1 cellular context compared by ENCODE assay signal in genomic region chr16:30540916-30541464, GRCh38.
TF ChIP-seq lines count a peak whose summit lies in the region.
"Not testable (repeated sequence)": the region's sequence is repeated elsewhere in the genome, so short reads cannot be mapped to it uniquely, and the experiment has no call there.

No MANE protein-coding gene starts in this region.

TF ChIP-seq in K562, 482 proteins besides CTCF, POLR2A, EP300 and RAD21:
- peak in 1 of 2 experiments; percentile 92; a peak in 2 of 4 replicates for TF ChIP-seq HDAC1 (IDR thresholded peaks at IDR 0.05)
- peak; percentile 63 for TF ChIP-seq ZNF121 (CRISPR knock-in tag; conservative IDR thresholded peaks at IDR 0.05)
- peak; percentile 59; the same call in 1 of the 2 replicates for TF ChIP-seq BHLHE40 (IDR thresholded peaks at IDR 0.05; ENCODE audit: low read length)
- TF ChIP-seq MTA2 (IDR thresholded peaks at IDR 0.05; ENCODE audit: low read depth): peak; percentile 65
- TF ChIP-seq PML (IDR thresholded peaks at IDR 0.05; ENCODE audit: low read length): peak; percentile 58
- peak; percentile 65; the same call in 1 of the 2 replicates for TF ChIP-seq KLF16 (IDR thresholded peaks at IDR 0.05)
- peak; percentile 22; the same call in 1 of the 2 replicates for TF ChIP-seq PKNOX1 (IDR thresholded peaks at IDR 0.05)
- TF ChIP-seq SMARCE1 (IDR thresholded peaks at IDR 0.05): 0 out of 2 replicates have a peak, but pooled peaks have one; percentile 50
- TF ChIP-seq GATA2 (CRISPR knock-in tag; IDR thresholded peaks at IDR 0.05): peak; percentile 71
- peak; percentile 58 for TF ChIP-seq BCOR (IDR thresholded peaks at IDR 0.05)
- peak in 1 of 2 experiments; percentile 49; a peak in 1 of 4 replicates for TF ChIP-seq TEAD1 (CRISPR knock-in tag; IDR thresholded peaks at IDR 0.05)
- peak; percentile 82 to 86; a peak in 3 of 4 replicates for TF ChIP-seq ARNT (IDR thresholded peaks at IDR 0.05)
- TF ChIP-seq TEAD4 (IDR thresholded peaks at IDR 0.05; ENCODE audit: low read length): peak; percentile 81
- TF ChIP-seq TEAD4 (CRISPR knock-in tag; IDR thresholded peaks at IDR 0.05; ENCODE audit: borderline replicate concordance); JUND (IDR thresholded peaks at IDR 0.05; ENCODE audit: borderline replicate concordance, low read depth, low read length); ID3 (CRISPR knock-in tag; IDR thresholded peaks at IDR 0.05); PBX2 (CRISPR knock-in tag; IDR thresholded peaks at IDR 0.05; ENCODE audit: low read depth): not testable (repeated sequence)
- 0 out of 2 replicates have a peak, but pooled peaks have one; percentile 10 for TF ChIP-seq CXXC5 (CRISPR knock-in tag; IDR thresholded peaks at IDR 0.05)
- TF ChIP-seq JUND (tag; IDR thresholded peaks at IDR 0.05; ENCODE audit: borderline replicate concordance, low read depth, low read length): peak; percentile 19; the same call in 1 of the 3 replicates
- 0 out of 2 replicates have a peak, but pooled peaks have one; percentile 53 for TF ChIP-seq DPF2 (IDR thresholded peaks at IDR 0.05)
- TF ChIP-seq POLR2AphosphoS5 (IDR thresholded peaks at IDR 0.05; ENCODE audit: control insufficient read depth, insufficient read depth, low read depth, low read length): peak; percentile 31; the same call in 1 of the 2 replicates
- peak; percentile 84 for TF ChIP-seq TAL1 (IDR thresholded peaks at IDR 0.05)
- TF ChIP-seq MEIS2 (IDR thresholded peaks at IDR 0.05; ENCODE audit: partially characterized antibody): peak; percentile 72
- TF ChIP-seq CBFA2T3 (IDR thresholded peaks at IDR 0.05): peak; percentile 93
- peak; percentile 84 for TF ChIP-seq NCOR1 (IDR thresholded peaks at IDR 0.05)
- TF ChIP-seq RCOR1 (IDR thresholded peaks at IDR 0.05; ENCODE audit: borderline replicate concordance in 1 of 2, low read depth in 2 of 2, low read length in 2 of 2): peak; percentile 75 to 88
- TF ChIP-seq TCF3 (CRISPR knock-in tag; IDR thresholded peaks at IDR 0.05): peak; percentile 85
- 0 out of 4 replicates have a peak, but pooled peaks of 1 of the 2 experiments have one; percentile 65 for TF ChIP-seq FOXA3 (CRISPR knock-in tag; conservative IDR thresholded peaks at IDR 0.05 in 1 of 2, IDR thresholded peaks at IDR 0.05 in 1 of 2)
- 0 out of 2 replicates have a peak, but pooled peaks have one; percentile 27 for TF ChIP-seq HMBOX1 (IDR thresholded peaks at IDR 0.05)
- peak; percentile 47; the same call in 1 of the 2 replicates for TF ChIP-seq SMARCA4 (IDR thresholded peaks at IDR 0.05)
- TF ChIP-seq ARID1B (IDR thresholded peaks at IDR 0.05): peak; percentile 88
- 0 out of 2 replicates have a peak, but pooled peaks have one; percentile 38 for TF ChIP-seq ID3 (tag; IDR thresholded peaks at IDR 0.05)
- 0 out of 2 replicates have a peak, but pooled peaks have one; percentile 28 for TF ChIP-seq SMAD4 (CRISPR knock-in tag; conservative IDR thresholded peaks at IDR 0.05)
- TF ChIP-seq TRIM24 (IDR thresholded peaks at IDR 0.05): peak in 1 of 2 experiments; percentile 50; a peak in 2 of 4 replicates
- peak; percentile 25; the same call in 1 of the 2 replicates for TF ChIP-seq KAT7 (CRISPR knock-in tag; IDR thresholded peaks at IDR 0.05; ENCODE audit: borderline replicate concordance)
- TF ChIP-seq CCNT2 (IDR thresholded peaks at IDR 0.05; ENCODE audit: borderline replicate concordance, extremely low read depth, insufficient read length, low read depth, low read length): peak; percentile 40
- peak; percentile 86 for TF ChIP-seq CBFA2T2 (conservative IDR thresholded peaks at IDR 0.05)
- peak; percentile 48 for TF ChIP-seq HDAC3 (IDR thresholded peaks at IDR 0.05; ENCODE audit: borderline replicate concordance, partially characterized antibody)
- TF ChIP-seq HDAC2 (IDR thresholded peaks at IDR 0.05): peak; percentile 72; the same call in 1 of the 2 replicates
- 0 out of 2 replicates have a peak, but pooled peaks have one; percentile 20 for TF ChIP-seq CHAMP1 (IDR thresholded peaks at IDR 0.05)
- TF ChIP-seq NR2C1 (IDR thresholded peaks at IDR 0.05): peak; percentile 55
- 0 out of 2 replicates have a peak, but pooled peaks have one; percentile 35 for TF ChIP-seq NR2C1 (tag; IDR thresholded peaks at IDR 0.05)
- peak; percentile 92 for TF ChIP-seq SOX6 (IDR thresholded peaks at IDR 0.05)
- 0 out of 2 replicates have a peak, but pooled peaks have one; percentile 22 for TF ChIP-seq HINFP (tag; conservative IDR thresholded peaks at IDR 0.05; ENCODE audit: low read depth)
- TF ChIP-seq PBX2 (tag; conservative IDR thresholded peaks at IDR 0.05; ENCODE audit: low read depth): peak; percentile 42; the same call in 1 of the 2 replicates
- peak; percentile 18; the same call in 1 of the 2 replicates for TF ChIP-seq VEZF1 (CRISPR knock-in tag; IDR thresholded peaks at IDR 0.05)
- peak in 1 of 2 experiments; percentile 32; a peak in 1 of 4 replicates for TF ChIP-seq MNT (conservative IDR thresholded peaks at IDR 0.05)
- TF ChIP-seq NFIC (IDR thresholded peaks at IDR 0.05): peak; percentile 66
- peak; percentile 96 to 98 for TF ChIP-seq KDM1A (IDR thresholded peaks at IDR 0.05)
- 0 out of 2 replicates have a peak, but pooled peaks have one; percentile 13 for TF ChIP-seq ZEB2 (IDR thresholded peaks at IDR 0.05)
- TF ChIP-seq TBL1XR1 (IDR thresholded peaks at IDR 0.05; ENCODE audit: low read length in 2 of 2): 0 out of 4 replicates have a peak, but pooled peaks of 1 of the 2 experiments have one; percentile 14
